ENCODE assay signal across 1 cellular context in genomic region chr21:38800046-38800758, GRCh38.
A peak's percentile ranks its signal among the peaks of the same experiment; 100 is the strongest.
TF ChIP-seq lines count a peak whose summit lies in the region.

No MANE protein-coding gene starts in this region.

TF ChIP-seq in liver, 16 proteins besides CTCF, POLR2A, EP300 and RAD21 (continued from another document):
- no peak for TF ChIP-seq ZBTB33 (IDR thresholded peaks at IDR 0.05)
- peak; percentile 55 for TF ChIP-seq FOXA2 (IDR thresholded peaks at IDR 0.05)
- no peak for TF ChIP-seq SP1 (IDR thresholded peaks at IDR 0.05)
- TF ChIP-seq EGR1 (IDR thresholded peaks at IDR 0.05; ENCODE audit: low read depth in 2 of 2), result no peak
- no peak for TF ChIP-seq ATF3 (IDR thresholded peaks at IDR 0.05)
- TF ChIP-seq TAF1 (conservative IDR thresholded peaks at IDR 0.05), result no peak
- TF ChIP-seq MAX (IDR thresholded peaks at IDR 0.05), result no peak
- peak; percentile 30 for TF ChIP-seq FOXA1 (IDR thresholded peaks at IDR 0.05)
- TF ChIP-seq REST (IDR thresholded peaks at IDR 0.05), result no peak
- no peak for TF ChIP-seq NR2F2 (IDR thresholded peaks at IDR 0.05)
- no peak for TF ChIP-seq HNF4G (IDR thresholded peaks at IDR 0.05)
- no peak for TF ChIP-seq GABPA (IDR thresholded peaks at IDR 0.05 in 1 of 2, conservative IDR thresholded peaks at IDR 0.05 in 1 of 2)
- no peak for TF ChIP-seq JUND (IDR thresholded peaks at IDR 0.05)
- TF ChIP-seq RXRA (IDR thresholded peaks at IDR 0.05), result no peak
TF ChIP-seq in liver: peak in this region for 4.
